18 cellular contexts compared by ENCODE assay signal in the genomic region with DNA sequence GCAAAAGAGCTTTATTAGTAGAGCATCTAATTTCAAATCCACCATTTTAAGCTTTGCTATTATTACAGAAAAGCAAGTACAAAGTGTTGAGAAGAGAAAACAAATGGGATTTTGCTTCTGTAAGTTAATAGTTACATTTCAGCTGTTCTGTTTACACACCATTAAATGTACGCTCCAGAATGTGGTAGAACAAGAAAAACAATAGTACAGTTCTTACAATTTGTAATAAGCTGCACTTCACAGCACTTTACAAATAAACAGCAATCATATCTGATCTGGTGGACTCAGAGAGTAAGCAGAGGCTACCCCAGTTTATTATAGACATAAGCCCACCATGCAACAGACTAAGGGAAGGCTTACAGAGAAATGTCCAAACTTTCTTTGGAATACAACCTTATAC.
A peak's percentile ranks its signal among the peaks of the same experiment; 100 is the strongest.
DNase-seq lines count a peak whose midpoint lies in the region; ATAC-seq, FAIRE-seq and TF ChIP-seq lines count a peak whose summit lies in the region.
"Had no signal": no experiment of that assay in that cellular context is flagged by ENCODE, and none has a peak within 500 bp of the region (broad histone marks: within the 10 kb centered on the region; RNA-seq: fewer than 3 reads in every experiment).

No MANE protein-coding gene starts in this region.

- FAIRE-seq in HepG2 (lab: Jason Lieb, UNC), result no peak
- FAIRE-seq: H54 had no signal

- intact Hi-C loops in HepG2 (cut with micrococcal nuclease; ENCODE audit: unreplicated experiment) (no loop called here), vagina (cut with DNase I) (no loop called here)

- TF ChIP-seq EP300 in HepG2 (IDR thresholded peaks at IDR 0.05; ENCODE audit: low read depth in 2 of 2, low read length in 2 of 2) (no peak), HepG2 (CRISPR knock-in tag; IDR thresholded peaks at IDR 0.05; ENCODE audit: borderline replicate concordance) (no peak)

- peak; percentile 48 for DNase-seq in DMS53 (lab: John Stamatoyannopoulos, UW)
- DNase-seq in NCI-H1105 (lab: John Stamatoyannopoulos, UW), result peak; percentile 42
- DNase-seq in NCI-H510A (lab: John Stamatoyannopoulos, UW), result peak; percentile 45
- DNase-seq in SJCRH30, result no peak
- DNase-seq in HepG2 (ENCODE audit: low spot score), result no peak
- no peak for DNase-seq in vagina (ENCODE audit: extremely low spot score in 2 of 2)
- no peak for DNase-seq in GOT3 (lab: John Stamatoyannopoulos, UW)
- DNase-seq: EL, GF-D8, KG1, NCI-H1436, NCI-H187 treated with DMSO at 0.1 percent for 48 hours, NCI-H226, NCI-H526 treated with DMSO at 0.1 percent for 48 hours, T-helper 2 cell had no signal

- no TSS peak for BruUV-seq in HepG2 (replicated peaks; lab: Mats Ljungman, UMichigan)

- H3K27me3 ChIP-seq in SJCRH30 (no peaks in the 10 kb centered on the region), HepG2 (ENCODE audit: control insufficient read depth in 1 of 2, insufficient read depth in 2 of 2, low read length in 2 of 2) (no peaks in the 10 kb centered on the region), vagina (no peaks in the 10 kb centered on the region)

- TF ChIP-seq POLR2A in HepG2 (IDR thresholded peaks at IDR 0.05; ENCODE audit: insufficient read depth in 1 of 2, low read depth in 2 of 2, low read length in 2 of 2) (no peak), vagina (IDR thresholded peaks at IDR 0.05) (no peak)

- no peak overlapping the region for H3K4me3 ChIP-seq in SJCRH30
- H3K4me3 ChIP-seq in HepG2 (replicated peaks in 1 of 3; ENCODE audit: insufficient read depth in 1 of 3, low read depth in 2 of 3, low read length in 3 of 3), result no peak overlapping the region
- H3K4me3 ChIP-seq in vagina, result no peak overlapping the region

- H3K9me3 ChIP-seq in SJCRH30 (replicated peaks) (no peaks in the 10 kb centered on the region), HepG2 (ENCODE audit: low read length) (no peaks in the 10 kb centered on the region), vagina (no peaks in the 10 kb centered on the region)

- no peaks in the 10 kb centered on the region for H3K79me2 ChIP-seq in HepG2 (ENCODE audit: insufficient read depth, low read length)

- no peak for TF ChIP-seq RAD21 in HepG2 (CRISPR knock-in tag; IDR thresholded peaks at IDR 0.05)

- CTCF ChIA-PET in HepG2 (lab: Yijun Ruan, JAX; ENCODE audit: low intra/inter-chr PET ratio, low total read pairs), result no interaction called here

- H3K4me2 ChIP-seq in HepG2 (ENCODE audit: low read depth, low read length), result no peak overlapping the region

- in situ Hi-C loops in HepG2 (cut with HindIII; ENCODE audit: extremely low pct_ligation_motif_present, low pct_unique_long_range_greater_than_20kb), result no loop called here

- WGBS in HepG2 (ENCODE audit: low lambda C conversion rate), result 6% methylated on average over 1 of the region's 1 CpG

- H3K4me1 ChIP-seq in SJCRH30 (no peaks in the 10 kb centered on the region), HepG2 (ENCODE audit: insufficient read depth, low read length) (no peaks in the 10 kb centered on the region), vagina (no peaks in the 10 kb centered on the region)

- no peaks in the 10 kb centered on the region for H4K20me1 ChIP-seq in HepG2 (ENCODE audit: insufficient read depth, low read length)

- POLR2A ChIA-PET in HepG2 (lab: Yijun Ruan, JAX), result no interaction called here

- no peak for TF ChIP-seq CTCF in VCaP (conservative IDR thresholded peaks at IDR 0.05)
- no peak for TF ChIP-seq CTCF in HepG2 (CRISPR knock-in tag; IDR thresholded peaks at IDR 0.05)
- TF ChIP-seq CTCF in vagina (IDR thresholded peaks at IDR 0.05), result no peak

- no peak overlapping the region for H3K9ac ChIP-seq in HepG2 (ENCODE audit: insufficient read depth, low read depth, low read length)

- no peak for ATAC-seq in HepG2
- ATAC-seq: Panc1 had no signal

- peak overlapping the region; percentile 81 for H3K27ac ChIP-seq in VCaP
- no peak overlapping the region for H3K27ac ChIP-seq in SJCRH30
- no peak overlapping the region for H3K27ac ChIP-seq in HepG2 (ENCODE audit: extremely low read length, insufficient read depth, low read length)
- no peak overlapping the region for H3K27ac ChIP-seq in vagina

- H3K36me3 ChIP-seq in SJCRH30 (no peaks in the 10 kb centered on the region), HepG2 (replicated peaks in 1 of 2; ENCODE audit: control insufficient read depth in 1 of 2, insufficient read depth in 2 of 2, low read length in 2 of 2) (no peaks in the 10 kb centered on the region), vagina (no peaks in the 10 kb centered on the region)

- no peak overlapping the region for H2AFZ ChIP-seq in HepG2 (ENCODE audit: low read length)

TF ChIP-seq in HepG2, 621 proteins besides CTCF, POLR2A, EP300 and RAD21:
- TF ChIP-seq IKZF4 (CRISPR knock-in tag; IDR thresholded peaks at IDR 0.05; ENCODE audit: borderline replicate concordance, low read depth, not compliant biosample characterization) (no peak), ARNTL (CRISPR knock-in tag; IDR thresholded peaks at IDR 0.05) (no peak), NFYB (CRISPR knock-in tag; IDR thresholded peaks at IDR 0.05) (no peak), NCOA5 (CRISPR knock-in tag; IDR thresholded peaks at IDR 0.05) (no peak)
- TF ChIP-seq, protein P1, sequence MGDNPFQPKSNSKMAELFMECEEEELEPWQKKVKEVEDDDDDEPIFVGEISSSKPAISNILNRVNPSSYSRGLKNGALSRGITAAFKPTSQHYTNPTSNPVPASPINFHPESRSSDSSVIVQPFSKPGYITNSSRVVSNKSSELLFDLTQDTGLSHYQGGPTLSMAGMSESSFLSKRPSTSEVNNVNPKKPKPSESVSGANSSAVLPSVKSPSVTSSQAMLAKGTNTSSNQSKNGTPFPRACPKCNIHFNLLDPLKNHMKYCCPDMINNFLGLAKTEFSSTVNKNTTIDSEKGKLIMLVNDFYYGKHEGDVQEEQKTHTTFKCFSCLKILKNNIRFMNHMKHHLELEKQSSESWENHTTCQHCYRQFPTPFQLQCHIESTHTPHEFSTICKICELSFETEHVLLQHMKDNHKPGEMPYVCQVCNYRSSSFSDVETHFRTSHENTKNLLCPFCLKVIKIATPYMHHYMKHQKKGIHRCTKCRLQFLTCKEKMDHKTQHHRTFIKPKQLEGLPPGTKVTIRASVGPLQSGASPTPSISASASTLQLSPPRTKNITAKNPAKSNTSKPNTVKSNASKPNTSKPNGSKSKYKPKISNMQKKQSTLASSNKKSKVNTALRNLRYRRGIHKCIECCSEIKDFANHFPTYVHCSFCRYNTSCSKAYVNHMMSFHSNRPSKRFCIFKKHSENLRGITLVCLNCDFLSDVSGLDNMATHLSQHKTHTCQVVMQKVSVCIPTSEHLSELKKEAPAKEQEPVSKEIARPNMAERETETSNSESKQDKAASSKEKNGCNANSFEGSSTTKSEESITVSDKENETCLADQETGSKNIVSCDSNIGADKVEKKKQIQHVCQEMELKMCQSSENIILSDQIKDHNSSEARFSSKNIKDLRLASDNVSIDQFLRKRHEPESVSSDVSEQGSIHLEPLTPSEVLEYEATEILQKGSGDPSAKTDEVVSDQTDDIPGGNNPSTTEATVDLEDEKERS (CRISPR knock-in tag; IDR thresholded peaks at IDR 0.05), result no peak

Comparison
In these comparisons a context has a peak if more than half of its experiments do, and no peak if none do; other contexts are left out.
1. DNase-seq: peak in DMS53 (single experiment), NCI-H1105 (single experiment) and NCI-H510A (single experiment); none in SJCRH30 (0 of 2), HepG2 (single experiment), vagina (0 of 2) and GOT3 (single experiment).